ENCODE assay signal across 10 cellular contexts in the genomic region with DNA sequence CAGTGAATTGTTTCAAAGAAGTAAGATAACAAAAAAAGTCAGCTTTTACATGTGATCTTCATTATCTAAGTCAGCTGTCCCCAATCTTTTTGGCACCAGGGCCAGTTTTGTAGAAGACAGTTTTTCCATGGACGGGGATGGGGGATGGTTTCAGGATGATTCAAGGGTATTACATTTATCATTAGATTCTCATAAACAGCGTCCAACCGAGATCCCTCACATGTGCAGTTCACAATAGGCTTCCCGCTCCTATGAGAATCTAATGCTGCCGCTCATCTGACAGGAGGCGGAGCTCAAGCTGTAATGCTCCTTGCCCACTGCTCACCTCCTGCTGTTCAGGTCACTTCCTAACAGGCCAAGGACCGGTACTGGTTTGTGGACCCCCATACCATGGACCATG.
"Had no signal": no experiment of that assay in that cellular context is flagged by ENCODE, and none has a peak within 500 bp of the region (broad histone marks: within the 10 kb centered on the region; RNA-seq: fewer than 3 reads in every experiment).

No MANE protein-coding gene starts in this region.

- H3K36me3 ChIP-seq: HAP-1 had no signal

- DNase-seq: GM23248, GOT3, H7, HFFc6, KG1 had no signal

- H3K9me3 ChIP-seq: HAP-1 had no signal

- H3K4me3 Mint-ChIP-seq: HFFc6 had no signal

- ATAC-seq: HCT116, HepG2, K562 had no signal

- H3K27ac Mint-ChIP-seq: HFFc6 had no signal

- H3K9me3 Mint-ChIP-seq: HFFc6 had no signal

- H3K4me1 ChIP-seq: HAP-1 had no signal

- H2AFZ ChIP-seq: GM23248 had no signal

- H3K4me3 ChIP-seq: GM23248, HAP-1, K562 had no signal

- H3K9ac ChIP-seq: GM23248 had no signal

- H3K27ac ChIP-seq: GM23248, HL-60 had no signal

- FAIRE-seq: HepG2, K562 had no signal
